In genomic region chr18:74836296-74837139, GRCh38 we compare ENCODE assay signal across 1 cellular context.
A peak's percentile ranks its signal among the peaks of the same experiment; 100 is the strongest.
TF ChIP-seq lines count a peak whose summit lies in the region.

No MANE protein-coding gene starts in this region.

TF ChIP-seq in HepG2, 621 proteins besides CTCF, POLR2A, EP300 and RAD21 (continued from another document and continues in another):
- TF ChIP-seq ZFP91 (CRISPR knock-in tag; IDR thresholded peaks at IDR 0.05; ENCODE audit: borderline replicate concordance) = no peak
- TF ChIP-seq PAX8 (CRISPR knock-in tag; IDR thresholded peaks at IDR 0.05; ENCODE audit: borderline replicate concordance) = no peak
- peak; percentile 31; the same call in 1 of the 2 replicates for TF ChIP-seq ZMYM3 (CRISPR knock-in tag; IDR thresholded peaks at IDR 0.05)
- TF ChIP-seq SRF (IDR thresholded peaks at IDR 0.05; ENCODE audit: low read depth, low read length) = no peak
- TF ChIP-seq ZNF124 (CRISPR knock-in tag; IDR thresholded peaks at IDR 0.05) = no peak
- TF ChIP-seq PHF21A (CRISPR knock-in tag; IDR thresholded peaks at IDR 0.05) = peak; percentile 46; the same call in 1 of the 2 replicates
- TF ChIP-seq, protein P1, sequence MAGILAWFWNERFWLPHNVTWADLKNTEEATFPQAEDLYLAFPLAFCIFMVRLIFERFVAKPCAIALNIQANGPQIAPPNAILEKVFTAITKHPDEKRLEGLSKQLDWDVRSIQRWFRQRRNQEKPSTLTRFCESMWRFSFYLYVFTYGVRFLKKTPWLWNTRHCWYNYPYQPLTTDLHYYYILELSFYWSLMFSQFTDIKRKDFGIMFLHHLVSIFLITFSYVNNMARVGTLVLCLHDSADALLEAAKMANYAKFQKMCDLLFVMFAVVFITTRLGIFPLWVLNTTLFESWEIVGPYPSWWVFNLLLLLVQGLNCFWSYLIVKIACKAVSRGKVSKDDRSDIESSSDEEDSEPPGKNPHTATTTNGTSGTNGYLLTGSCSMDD (CRISPR knock-in tag; IDR thresholded peaks at IDR 0.05) = no peak
- no peak for TF ChIP-seq ZSCAN20 (CRISPR knock-in tag; IDR thresholded peaks at IDR 0.05; ENCODE audit: borderline replicate concordance)
- TF ChIP-seq NFYB (CRISPR knock-in tag; IDR thresholded peaks at IDR 0.05) = no peak
- no peak for TF ChIP-seq FUBP1 (CRISPR knock-in tag; IDR thresholded peaks at IDR 0.05; ENCODE audit: borderline replicate concordance)
- no peak for TF ChIP-seq IRX3 (CRISPR knock-in tag; IDR thresholded peaks at IDR 0.05; ENCODE audit: borderline replicate concordance, low read depth)
- no peak for TF ChIP-seq ZBTB21 (CRISPR knock-in tag; IDR thresholded peaks at IDR 0.05)
- 0 out of 2 replicates have a peak, but pooled peaks have one; percentile 36 for TF ChIP-seq ZNF441 (CRISPR knock-in tag; IDR thresholded peaks at IDR 0.05; ENCODE audit: borderline replicate concordance)
- TF ChIP-seq HIC2 (CRISPR knock-in tag; IDR thresholded peaks at IDR 0.05; ENCODE audit: low read depth) = peak; percentile 64; the same call in 1 of the 2 replicates
- no peak for TF ChIP-seq ZNF20 (CRISPR knock-in tag; IDR thresholded peaks at IDR 0.05)
- no peak for TF ChIP-seq KDM5B (CRISPR knock-in tag; IDR thresholded peaks at IDR 0.05; ENCODE audit: borderline replicate concordance)
- TF ChIP-seq DNMT1 (CRISPR knock-in tag; IDR thresholded peaks at IDR 0.05) = no peak
- TF ChIP-seq, protein P2, sequence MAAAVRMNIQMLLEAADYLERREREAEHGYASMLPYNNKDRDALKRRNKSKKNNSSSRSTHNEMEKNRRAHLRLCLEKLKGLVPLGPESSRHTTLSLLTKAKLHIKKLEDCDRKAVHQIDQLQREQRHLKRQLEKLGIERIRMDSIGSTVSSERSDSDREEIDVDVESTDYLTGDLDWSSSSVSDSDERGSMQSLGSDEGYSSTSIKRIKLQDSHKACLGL (CRISPR knock-in tag; IDR thresholded peaks at IDR 0.05) = no peak
- TF ChIP-seq, protein P3, sequence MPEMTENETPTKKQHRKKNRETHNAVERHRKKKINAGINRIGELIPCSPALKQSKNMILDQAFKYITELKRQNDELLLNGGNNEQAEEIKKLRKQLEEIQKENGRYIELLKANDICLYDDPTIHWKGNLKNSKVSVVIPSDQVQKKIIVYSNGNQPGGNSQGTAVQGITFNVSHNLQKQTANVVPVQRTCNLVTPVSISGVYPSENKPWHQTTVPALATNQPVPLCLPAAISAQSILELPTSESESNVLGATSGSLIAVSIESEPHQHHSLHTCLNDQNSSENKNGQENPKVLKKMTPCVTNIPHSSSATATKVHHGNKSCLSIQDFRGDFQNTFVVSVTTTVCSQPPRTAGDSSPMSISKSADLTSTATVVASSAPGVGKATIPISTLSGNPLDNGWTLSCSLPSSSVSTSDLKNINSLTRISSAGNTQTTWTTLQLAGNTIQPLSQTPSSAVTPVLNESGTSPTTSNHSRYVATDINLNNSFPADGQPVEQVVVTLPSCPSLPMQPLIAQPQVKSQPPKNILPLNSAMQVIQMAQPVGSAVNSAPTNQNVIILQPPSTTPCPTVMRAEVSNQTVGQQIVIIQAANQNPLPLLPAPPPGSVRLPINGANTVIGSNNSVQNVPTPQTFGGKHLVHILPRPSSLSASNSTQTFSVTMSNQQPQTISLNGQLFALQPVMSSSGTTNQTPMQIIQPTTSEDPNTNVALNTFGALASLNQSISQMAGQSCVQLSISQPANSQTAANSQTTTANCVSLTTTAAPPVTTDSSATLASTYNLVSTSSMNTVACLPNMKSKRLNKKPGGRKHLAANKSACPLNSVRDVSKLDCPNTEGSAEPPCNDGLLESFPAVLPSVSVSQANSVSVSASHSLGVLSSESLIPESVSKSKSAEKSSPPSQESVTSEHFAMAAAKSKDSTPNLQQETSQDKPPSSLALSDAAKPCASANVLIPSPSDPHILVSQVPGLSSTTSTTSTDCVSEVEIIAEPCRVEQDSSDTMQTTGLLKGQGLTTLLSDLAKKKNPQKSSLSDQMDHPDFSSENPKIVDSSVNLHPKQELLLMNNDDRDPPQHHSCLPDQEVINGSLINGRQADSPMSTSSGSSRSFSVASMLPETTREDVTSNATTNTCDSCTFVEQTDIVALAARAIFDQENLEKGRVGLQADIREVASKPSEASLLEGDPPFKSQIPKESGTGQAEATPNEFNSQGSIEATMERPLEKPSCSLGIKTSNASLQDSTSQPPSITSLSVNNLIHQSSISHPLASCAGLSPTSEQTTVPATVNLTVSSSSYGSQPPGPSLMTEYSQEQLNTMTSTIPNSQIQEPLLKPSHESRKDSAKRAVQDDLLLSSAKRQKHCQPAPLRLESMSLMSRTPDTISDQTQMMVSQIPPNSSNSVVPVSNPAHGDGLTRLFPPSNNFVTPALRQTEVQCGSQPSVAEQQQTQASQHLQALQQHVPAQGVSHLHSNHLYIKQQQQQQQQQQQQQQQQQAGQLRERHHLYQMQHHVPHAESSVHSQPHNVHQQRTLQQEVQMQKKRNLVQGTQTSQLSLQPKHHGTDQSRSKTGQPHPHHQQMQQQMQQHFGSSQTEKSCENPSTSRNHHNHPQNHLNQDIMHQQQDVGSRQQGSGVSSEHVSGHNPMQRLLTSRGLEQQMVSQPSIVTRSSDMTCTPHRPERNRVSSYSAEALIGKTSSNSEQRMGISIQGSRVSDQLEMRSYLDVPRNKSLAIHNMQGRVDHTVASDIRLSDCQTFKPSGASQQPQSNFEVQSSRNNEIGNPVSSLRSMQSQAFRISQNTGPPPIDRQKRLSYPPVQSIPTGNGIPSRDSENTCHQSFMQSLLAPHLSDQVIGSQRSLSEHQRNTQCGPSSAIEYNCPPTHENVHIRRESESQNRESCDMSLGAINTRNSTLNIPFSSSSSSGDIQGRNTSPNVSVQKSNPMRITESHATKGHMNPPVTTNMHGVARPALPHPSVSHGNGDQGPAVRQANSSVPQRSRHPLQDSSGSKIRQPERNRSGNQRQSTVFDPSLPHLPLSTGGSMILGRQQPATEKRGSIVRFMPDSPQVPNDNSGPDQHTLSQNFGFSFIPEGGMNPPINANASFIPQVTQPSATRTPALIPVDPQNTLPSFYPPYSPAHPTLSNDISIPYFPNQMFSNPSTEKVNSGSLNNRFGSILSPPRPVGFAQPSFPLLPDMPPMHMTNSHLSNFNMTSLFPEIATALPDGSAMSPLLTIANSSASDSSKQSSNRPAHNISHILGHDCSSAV (CRISPR knock-in tag; IDR thresholded peaks at IDR 0.05; ENCODE audit: borderline replicate concordance) = no peak
- TF ChIP-seq ZNF143 (CRISPR knock-in tag; IDR thresholded peaks at IDR 0.05) = no peak
- no peak for TF ChIP-seq TAF1 (CRISPR knock-in tag; IDR thresholded peaks at IDR 0.05)
- TF ChIP-seq MXI1 (IDR thresholded peaks at IDR 0.05; ENCODE audit: borderline replicate concordance, low read depth, low read length) = no peak
- no peak for TF ChIP-seq ZNF430 (CRISPR knock-in tag; IDR thresholded peaks at IDR 0.05)
- TF ChIP-seq ELF3 (CRISPR knock-in tag; IDR thresholded peaks at IDR 0.05) = 0 out of 2 replicates have a peak, but pooled peaks have one; percentile 15
- no peak for TF ChIP-seq MTA3 (CRISPR knock-in tag; IDR thresholded peaks at IDR 0.05)
- TF ChIP-seq ZNF660 (CRISPR knock-in tag; IDR thresholded peaks at IDR 0.05; ENCODE audit: borderline replicate concordance, low read depth) = no peak
- TF ChIP-seq SAP130 (CRISPR knock-in tag; IDR thresholded peaks at IDR 0.05; ENCODE audit: low read depth) = peak; percentile 22; the same call in 1 of the 2 replicates
- no peak for TF ChIP-seq SMAD1 (CRISPR knock-in tag; IDR thresholded peaks at IDR 0.05; ENCODE audit: borderline replicate concordance, low read depth)
- TF ChIP-seq NFKB2 (CRISPR knock-in tag; IDR thresholded peaks at IDR 0.05; ENCODE audit: borderline replicate concordance) = no peak
- TF ChIP-seq, protein P4, sequence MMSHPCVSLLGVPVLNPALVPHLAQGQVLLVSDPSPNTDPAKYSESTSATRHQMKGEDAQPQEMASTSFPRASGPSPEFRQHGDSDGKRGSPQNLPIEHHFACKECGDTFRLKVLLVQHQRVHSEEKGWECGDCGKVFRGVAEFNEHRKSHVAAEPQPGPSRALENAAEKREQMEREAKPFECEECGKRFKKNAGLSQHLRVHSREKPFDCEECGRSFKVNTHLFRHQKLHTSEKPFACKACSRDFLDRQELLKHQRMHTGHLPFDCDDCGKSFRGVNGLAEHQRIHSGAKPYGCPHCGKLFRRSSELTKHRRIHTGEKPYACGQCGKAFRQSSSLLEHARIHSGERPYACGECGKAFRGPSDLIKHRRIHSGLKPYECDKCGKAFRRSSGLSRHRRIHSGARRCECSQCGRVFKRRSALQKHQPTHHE (CRISPR knock-in tag; IDR thresholded peaks at IDR 0.05; ENCODE audit: borderline replicate concordance) = no peak
- TF ChIP-seq ZNF878 (CRISPR knock-in tag; IDR thresholded peaks at IDR 0.05) = no peak
- TF ChIP-seq MYNN (CRISPR knock-in tag; IDR thresholded peaks at IDR 0.05; ENCODE audit: low read depth) = no peak
- no peak for TF ChIP-seq PHB2 (IDR thresholded peaks at IDR 0.05; ENCODE audit: partially characterized antibody)
- no peak for TF ChIP-seq ZBTB46 (CRISPR knock-in tag; IDR thresholded peaks at IDR 0.05; ENCODE audit: borderline replicate concordance)
